Comparison of ENCODE assay signal across 10 cellular contexts in the genomic region with DNA sequence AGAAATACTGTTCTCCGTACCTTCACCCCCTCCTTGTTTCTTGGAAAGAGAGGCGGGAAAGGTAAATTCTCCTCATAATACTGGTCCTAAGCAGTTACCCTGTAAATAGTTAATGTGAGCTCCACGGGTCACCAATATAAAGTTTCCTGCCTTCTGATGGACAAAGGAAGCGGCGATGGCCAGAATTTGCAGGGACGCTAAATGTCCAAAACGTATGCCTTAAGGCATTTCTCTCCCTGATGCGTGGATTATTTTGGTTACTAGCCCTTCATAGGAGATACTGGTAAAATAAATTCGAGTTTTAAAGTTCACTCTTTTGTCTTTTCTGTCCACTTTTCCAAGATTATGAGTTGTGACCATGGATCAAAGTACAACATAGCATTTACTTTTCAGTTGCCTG. TPM values are rescaled to one million over a fixed set of nuclear protein-coding genes. Genes with fewer than 3 reads are reported as not detected.
DNase-seq lines count a peak whose midpoint lies in the region; ATAC-seq, FAIRE-seq and TF ChIP-seq lines count a peak whose summit lies in the region.
"Had no signal": no experiment of that assay in that cellular context is flagged by ENCODE, and none has a peak within 500 bp of the region (broad histone marks: within the 10 kb centered on the region; RNA-seq: fewer than 3 reads in every experiment).

No MANE protein-coding gene starts in this region.

- no peaks in the 10 kb centered on the region for H3K4me1 ChIP-seq in GM12878 (ENCODE audit: control insufficient read depth, insufficient read depth, low read length)
- peaks cover 0 to 6% (median 0%) of the 10 kb centered on the region in 4 donors for H3K4me1 ChIP-seq in right lobe of liver
- H3K4me1 ChIP-seq in tibial nerve, result peaks cover 0 to 14% (median 0%) of the 10 kb centered on the region in 4 donors

- H3K4me3 Mint-ChIP-seq in activated CD4-positive, alpha-beta memory T cell treated with anti-CD3 and anti-CD28 coated beads, Interleukin-2, amount 10 ng/mL, durations not matched to agents 7 days and 5 days, result peak overlapping the region; percentile 70
- H3K4me3 Mint-ChIP-seq in activated CD4-positive, alpha-beta memory T cell treated with anti-CD3 and anti-CD28 coated beads for 36 hours, result no peak overlapping the region

- H3K36me3 Mint-ChIP-seq in activated CD4-positive, alpha-beta memory T cell treated with anti-CD3 and anti-CD28 coated beads, Interleukin-2, amount 10 ng/mL, durations not matched to agents 7 days and 5 days (ENCODE audit: low read depth), result no peaks in the 10 kb centered on the region
- H3K36me3 Mint-ChIP-seq in activated CD4-positive, alpha-beta memory T cell treated with anti-CD3 and anti-CD28 coated beads for 36 hours, result no peaks in the 10 kb centered on the region

- H4K20me1 ChIP-seq in GM12878 (ENCODE audit: control insufficient read depth, insufficient read depth), result no peaks in the 10 kb centered on the region

- intact Hi-C loops in activated CD4-positive, alpha-beta memory T cell treated with anti-CD3 and anti-CD28 coated beads for 36 hours (cut with micrococcal nuclease), result loop anchor here (2.0 to 5.0 kb wide), 2 partner anchors 64 to 198 kb away; no protein-coding TSS in a partner anchor
- intact Hi-C loops in GM12878 (cut with micrococcal nuclease; ENCODE audit: unreplicated experiment) (loop anchor here (2.0 kb wide), 1 partner anchor 198 kb away; no protein-coding TSS in a partner anchor), right lobe of liver (cut with DNase I) (no loop called here)

- SMC1A ChIA-PET in GM12878 (lab: Charles Lee; ENCODE audit: uncharacterized antibody, unreplicated experiment), result no interaction called here

- no peak for TF ChIP-seq CTCF in GM12878 (IDR thresholded peaks at IDR 0.05 in 2 of 3, conservative IDR thresholded peaks at IDR 0.05 in 1 of 3; ENCODE audit: control insufficient read depth in 2 of 3, extremely low read depth in 1 of 3, insufficient read depth in 1 of 3, low read depth in 3 of 3, low read length in 3 of 3)
- TF ChIP-seq CTCF in right lobe of liver (IDR thresholded peaks at IDR 0.05), result no peak
- no peak for TF ChIP-seq CTCF in tibial nerve (IDR thresholded peaks at IDR 0.05)

- ATAC-seq in GM12878 (no peak), right lobe of liver (no peak), GM18870 (IDR thresholded peaks at IDR 0.05; ENCODE audit: unreplicated experiment) (no peak)

- RAD21 ChIA-PET in GM12878 (lab: Charles Lee; ENCODE audit: unreplicated experiment), result no interaction called here

- CTCF ChIA-PET in activated CD4-positive, alpha-beta memory T cell treated with anti-CD3 and anti-CD28 coated beads, Interleukin-2, amount 10 ng/mL, durations not matched to agents 7 days and 5 days (lab: Charles Lee), result interaction anchor here (1.2 kb wide), 1 partner anchor 75 kb away, joined by 3 read pairs; no protein-coding TSS in a partner anchor
- CTCF ChIA-PET in activated CD4-positive, alpha-beta memory T cell treated with anti-CD3 and anti-CD28 coated beads for 36 hours (lab: Charles Lee), result interaction anchor here (2.3 kb wide), 1 partner anchor 306 kb away, joined by 5 read pairs; the partner anchor contains the start of gene TPR
- CTCF ChIA-PET in GM12878 (lab: Yijun Ruan, JAX), result interaction anchor here (1.1 kb wide), 1 partner anchor 277 kb away, joined by 3 read pairs; no protein-coding TSS in a partner anchor

- TF ChIP-seq EP300 in GM12878 (IDR thresholded peaks at IDR 0.05; ENCODE audit: borderline replicate concordance in 1 of 2, control insufficient read depth in 1 of 2, low read depth in 2 of 2, low read length in 2 of 2) (no peak), tibial nerve (IDR thresholded peaks at IDR 0.05) (no peak)

- under 1% methylated on average over 9 of the region's 9 CpGs for WGBS in GM12878 (ENCODE audit: insufficient coverage, insufficient replicate concordance, low lambda C conversion rate, missing lambda C conversion rate)
- WGBS in right lobe of liver (ENCODE audit: insufficient coverage, low coverage, low lambda C conversion rate, missing lambda C conversion rate), result 11% methylated on average over 9 of the region's 9 CpGs
- WGBS in tibial nerve, 2 donors, result 32 to 34% methylated on average over 9 of the region's 9 CpGs

- no peak overlapping the region for H2AFZ ChIP-seq in GM12878 (ENCODE audit: control insufficient read depth, low read depth, low read length)

- no peak for TF ChIP-seq RAD21 in GM12878 (IDR thresholded peaks at IDR 0.05; ENCODE audit: insufficient read depth, low read depth, low read length)

- peaks cover 47% of the 10 kb centered on the region for H3K27me3 Mint-ChIP-seq in activated CD4-positive, alpha-beta memory T cell treated with anti-CD3 and anti-CD28 coated beads, Interleukin-2, amount 10 ng/mL, durations not matched to agents 7 days and 5 days
- H3K27me3 Mint-ChIP-seq in activated CD4-positive, alpha-beta memory T cell treated with anti-CD3 and anti-CD28 coated beads for 36 hours, result peaks cover 38% of the 10 kb centered on the region

- H3K4me3 ChIP-seq in GM12878 (0 out of 2 replicates have a peak overlapping the region, but pooled peaks have one; percentile 25), right lobe of liver (peak overlapping the region; percentile 38 to 50 (median 43)), tibial nerve (peak overlapping the region; percentile 37 to 68 (median 54))

- H3K27me3 ChIP-seq in GM12878 (replicated peaks in 1 of 2; ENCODE audit: control insufficient read depth in 2 of 2, insufficient read depth in 2 of 2, low read length in 1 of 2), result peaks cover 4 to 16% of the 10 kb centered on the region in 2 experiments; a peak in 3 of 4 replicates
- peaks cover 0 to 4% of the 10 kb centered on the region in 2 donors for H3K27me3 ChIP-seq in right lobe of liver
- no peaks in the 10 kb centered on the region for H3K27me3 ChIP-seq in tibial nerve

- no peak for FAIRE-seq in GM12878 (lab: Jason Lieb, UNC)

- no peaks in the 10 kb centered on the region for H3K9me3 Mint-ChIP-seq in activated CD4-positive, alpha-beta memory T cell treated with anti-CD3 and anti-CD28 coated beads, Interleukin-2, amount 10 ng/mL, durations not matched to agents 7 days and 5 days
- no peaks in the 10 kb centered on the region for H3K9me3 Mint-ChIP-seq in activated CD4-positive, alpha-beta memory T cell treated with anti-CD3 and anti-CD28 coated beads for 36 hours

- no peak overlapping the region for H3K9ac ChIP-seq in GM12878 (ENCODE audit: control insufficient read depth, insufficient read depth, low read length)

- DNase-seq in activated CD4-positive, alpha-beta memory T cell treated with anti-CD3 and anti-CD28 coated beads, Interleukin-2, amount 10 ng/mL, durations not matched to agents 7 days and 5 days, result no peak
- DNase-seq in activated CD4-positive, alpha-beta memory T cell treated with anti-CD3 and anti-CD28 coated beads for 36 hours, result no peak
- no peak for DNase-seq in GM12878 (ENCODE audit: low read depth, low spot score)
- no peak for DNase-seq in right lobe of liver
- DNase-seq in tibial nerve (ENCODE audit: low spot score in 2 of 2), result no peak
- no peak for DNase-seq in H4 (ENCODE audit: low spot score)
- DNase-seq in COR-L47 (lab: John Stamatoyannopoulos, UW), result no peak

- TF ChIP-seq POLR2A in GM12878 (IDR thresholded peaks at IDR 0.05; ENCODE audit: low read depth, low read length), result no peak
- no peak for TF ChIP-seq POLR2A in right lobe of liver (IDR thresholded peaks at IDR 0.05)
- no peak for TF ChIP-seq POLR2A in tibial nerve (IDR thresholded peaks at IDR 0.05)

- H3K36me3 ChIP-seq in GM12878 (ENCODE audit: control insufficient read depth in 2 of 2, insufficient read depth in 2 of 2, low read length in 1 of 2) (no peaks in the 10 kb centered on the region), right lobe of liver (no peaks in the 10 kb centered on the region), tibial nerve (peaks cover 0 to 4% (median 0%) of the 10 kb centered on the region in 3 donors)

- H3K27ac Mint-ChIP-seq in activated CD4-positive, alpha-beta memory T cell treated with anti-CD3 and anti-CD28 coated beads, Interleukin-2, amount 10 ng/mL, durations not matched to agents 7 days and 5 days, result no peak overlapping the region
- no peak overlapping the region for H3K27ac Mint-ChIP-seq in activated CD4-positive, alpha-beta memory T cell treated with anti-CD3 and anti-CD28 coated beads for 36 hours

- POLR2A ChIA-PET in activated CD4-positive, alpha-beta memory T cell treated with anti-CD3 and anti-CD28 coated beads, Interleukin-2, amount 10 ng/mL, durations not matched to agents 7 days and 5 days (lab: Charles Lee), result no interaction called here
- POLR2A ChIA-PET in activated CD4-positive, alpha-beta memory T cell treated with anti-CD3 and anti-CD28 coated beads for 36 hours (lab: Charles Lee), result no interaction called here
- POLR2A ChIA-PET in GM12878 (lab: Charles Lee), result no interaction called here

- H3K4me2 ChIP-seq in GM12878 (ENCODE audit: control insufficient read depth, insufficient read depth), result no peak overlapping the region; the same call in 1 of the 2 replicates

- H3K9me3 ChIP-seq in GM12878 (replicated peaks; ENCODE audit: control insufficient read depth, insufficient read depth, low read length), result no peaks in the 10 kb centered on the region
- no peaks in the 10 kb centered on the region for H3K9me3 ChIP-seq in right lobe of liver
- no peaks in the 10 kb centered on the region for H3K9me3 ChIP-seq in tibial nerve

- no peak overlapping the region for H3K27ac ChIP-seq in GM12878 (ENCODE audit: control insufficient read depth, insufficient read depth)
- H3K27ac ChIP-seq in right lobe of liver, result peak overlapping the region in 2 of 3 donors; percentile 64 to 78
- peak overlapping the region in 3 of 4 donors; percentile 63 to 84 (median 73) for H3K27ac ChIP-seq in tibial nerve
- H3K27ac ChIP-seq: C4-2B, VCaP had no signal

- BruUV-seq in GM12878 (replicated peaks; lab: Mats Ljungman, UMichigan), result no TSS peak

- peaks cover 15% of the 10 kb centered on the region for H3K4me1 Mint-ChIP-seq in activated CD4-positive, alpha-beta memory T cell treated with anti-CD3 and anti-CD28 coated beads, Interleukin-2, amount 10 ng/mL, durations not matched to agents 7 days and 5 days
- H3K4me1 Mint-ChIP-seq in activated CD4-positive, alpha-beta memory T cell treated with anti-CD3 and anti-CD28 coated beads for 36 hours (ENCODE audit: low read depth), result peaks cover 8% of the 10 kb centered on the region

- in situ Hi-C loops in GM12878 (cut with MboI), result no loop called here

- H3K79me2 ChIP-seq in GM12878 (ENCODE audit: control insufficient read depth, insufficient read depth, low read length), result no peaks in the 10 kb centered on the region

RNA-seq across cellular contexts. Expression of gene PTGS2, which starts 0.9 kb away (rescaled TPM):
- total RNA-seq in activated CD4-positive, alpha-beta memory T cell treated with anti-CD3 and anti-CD28 coated beads, Interleukin-2, amount 10 ng/mL, durations not matched to agents 7 days and 5 days, result under 1 TPM; 0.13 to 0.18 TPM
- 1 to 10 TPM; 2.8 to 2.9 TPM for total RNA-seq in activated CD4-positive, alpha-beta memory T cell treated with anti-CD3 and anti-CD28 coated beads for 36 hours
- total RNA-seq in GM12878 (2013; cell fraction: nucleolus; rRNA removed), result 0.21 TPM in 1 of 2 replicates, not detected in the other
- 0.22 TPM in 1 of 2 replicates, not detected in the other for total RNA-seq in GM12878 (2014; rRNA removed)
- 0.04 and 0.09 TPM in 2 replicates for total RNA-seq in GM12878 (2014; rRNA removed; fragmentation: Illumina TruSeq; extraction: Trizol)
- total RNA-seq in GM12878 (2021), result 0.13 TPM in 1 of 2 replicates, not detected in the other
- 0.14 TPM for polyA plus RNA-seq in GM12878 (2011; ENCODE audit: low read depth)
- 0.11 and 0.13 TPM in 2 replicates for polyA plus RNA-seq in GM12878 (2011; rRNA removed)
- 0.06 and 0.08 TPM in 2 replicates for polyA plus RNA-seq in GM12878 (2011; cell fraction: cytosol; rRNA removed)
- polyA plus RNA-seq in GM12878 (2011; cell fraction: nucleus; rRNA removed), result 0.04 and 0.12 TPM in 2 replicates
- polyA plus RNA-seq in GM12878 (2012), result 0.07 TPM in 2 replicates
- polyA plus RNA-seq in GM12878 (2014; fragmentation: Illumina TruSeq; extraction: Trizol), result 0.06 TPM in 1 of 2 replicates, not detected in the other
- under 1 TPM in 1 of 2 experiments, not detected in 1; 0.10 TPM for polyA plus RNA-seq in GM12878 (2014; fragmentation: Nextera tagmentation; extraction: Ambion mirVana)
- 0.04 and 0.24 TPM in 2 replicates for polyA plus RNA-seq in GM12878 (2014; rRNA removed)
- polyA plus RNA-seq in GM12878 (2016; fragmentation: Nextera tagmentation; extraction: Ambion mirVana), result under 1 TPM in 1 of 2 experiments, not detected in 1; 0.12 TPM
- 0.10 TPM in 1 of 2 replicates, not detected in the other for polyA minus RNA-seq in GM12878 (2011; rRNA and poly(A)+ RNA removed)
- not detected in 2 replicates for polyA minus RNA-seq in GM12878 (2011; cell fraction: cytosol; rRNA and poly(A)+ RNA removed)
- 0.10 TPM in 1 of 2 replicates, not detected in the other for polyA minus RNA-seq in GM12878 (2011; cell fraction: nucleus; rRNA and poly(A)+ RNA removed)
- 1 to 10 TPM in 1 of 6 experiments, under 1 TPM in 5; 0.09 to 3.0 (median 0.42) TPM for total RNA-seq in right lobe of liver
- total RNA-seq in tibial nerve, result 1 to 10 TPM in 3 of 4 donors, under 1 TPM in 1; 0.84 to 4.9 (median 1.1) TPM
- 17.0 and 22.1 TPM in 2 replicates for total RNA-seq in H4 (2014; rRNA removed; shearing (Covaris generic))

Comparison
In these comparisons a context has a peak if more than half of its experiments do, and no peak if none do; other contexts are left out.
1. intact Hi-C loops: an anchor here in activated CD4-positive, alpha-beta memory T cell treated with anti-CD3 and anti-CD28 coated beads for 36 hours (2.0 to 5.0 kb wide) and GM12878 (2.0 kb wide); none called in right lobe of liver.